8 cellular contexts compared by ENCODE assay signal in genomic region chr1:156491151-156491949, GRCh38. TPM values are rescaled to one million over a fixed set of nuclear protein-coding genes. Genes with fewer than 3 reads are reported as not detected.
DNase-seq lines count a peak whose midpoint lies in the region; ATAC-seq and TF ChIP-seq lines count a peak whose summit lies in the region.

No MANE protein-coding gene starts in this region.

- no TSS peak for BruUV-seq in Calu3 (replicated peaks; lab: Mats Ljungman, UMichigan)

- no peaks in the 10 kb centered on the region for H3K27me3 Mint-ChIP-seq in T-helper 1 cell treated with Interleukin-12 subunit alpha and Interleukin-12 subunit beta and Interleukin-4 antibody, amounts not matched to agents 30 μg/mL and 1 μg/mL, for 36 hours (ENCODE audit: low read depth)
- no peaks in the 10 kb centered on the region for H3K27me3 Mint-ChIP-seq in Calu3 (ENCODE audit: unreplicated experiment)

- no peaks in the 10 kb centered on the region for H3K9me3 ChIP-seq in RWPE2 (ENCODE audit: severe bottlenecking)
- H3K9me3 ChIP-seq in right cardiac atrium (ENCODE audit: control insufficient read depth, low read length) = no peaks in the 10 kb centered on the region
- H3K9me3 ChIP-seq in subcutaneous abdominal adipose tissue (ENCODE audit: control insufficient read depth in 5 of 5, low read length in 5 of 5) = no peaks in the 10 kb centered on the region

- H3K36me3 ChIP-seq in RWPE2 (ENCODE audit: low read depth) = peaks cover 4% of the 10 kb centered on the region; the same call in 1 of the 2 replicates
- peaks cover 0 to 5% (median 4%) of the 10 kb centered on the region in 5 donors for H3K36me3 ChIP-seq in subcutaneous abdominal adipose tissue (ENCODE audit: control insufficient read depth in 5 of 5, insufficient read depth in 5 of 5, low read length in 5 of 5)

- CTCF ChIA-PET in Calu3 (lab: Charles Lee) = interaction anchor here (0.7 to 1.6 kb wide), 2 partner anchors 11 to 34 kb away, joined by 3 read pairs; no protein-coding TSS in a partner anchor

- WGBS in right cardiac atrium = 60% methylated on average over 6 of the region's 6 CpGs

- H3K27ac ChIP-seq in RWPE2 (ENCODE audit: poor library complexity, severe bottlenecking) (peak overlapping the region; percentile 52), right cardiac atrium (ENCODE audit: low read length) (peak overlapping the region; percentile 96), subcutaneous abdominal adipose tissue (ENCODE audit: low read depth, low read length) (peak overlapping the region; percentile 72)

- H3K9me3 Mint-ChIP-seq in T-helper 1 cell treated with Interleukin-12 subunit alpha and Interleukin-12 subunit beta and Interleukin-4 antibody, amounts not matched to agents 30 μg/mL and 1 μg/mL, for 36 hours = no peaks in the 10 kb centered on the region
- peaks cover 2% of the 10 kb centered on the region for H3K9me3 Mint-ChIP-seq in Calu3 (ENCODE audit: low read depth, unreplicated experiment)

- ATAC-seq in RWPE2 (ENCODE audit: low read depth) (no peak), right cardiac atrium (no peak), GM21423 (IDR thresholded peaks at IDR 0.05; ENCODE audit: unreplicated experiment) (no peak)

- H3K36me3 Mint-ChIP-seq in T-helper 1 cell treated with Interleukin-12 subunit alpha and Interleukin-12 subunit beta and Interleukin-4 antibody, amounts not matched to agents 30 μg/mL and 1 μg/mL, for 36 hours (ENCODE audit: low read depth) = peaks cover 22% of the 10 kb centered on the region
- H3K36me3 Mint-ChIP-seq in Calu3 (ENCODE audit: insufficient read depth, unreplicated experiment) = peaks cover 24% of the 10 kb centered on the region

- no peaks in the 10 kb centered on the region for H3K27me3 ChIP-seq in RWPE2 (ENCODE audit: insufficient read depth, poor library complexity, severe bottlenecking)
- H3K27me3 ChIP-seq in right cardiac atrium (ENCODE audit: control insufficient read depth, insufficient read depth) = no peaks in the 10 kb centered on the region
- no peaks in the 10 kb centered on the region for H3K27me3 ChIP-seq in subcutaneous abdominal adipose tissue (ENCODE audit: control insufficient read depth in 5 of 5, insufficient read depth in 4 of 5, low read length in 5 of 5)

- no peak for TF ChIP-seq CTCF in RWPE2 (IDR thresholded peaks at IDR 0.05; ENCODE audit: poor library complexity, severe bottlenecking)
- TF ChIP-seq CTCF in Calu3 (IDR thresholded peaks at IDR 0.05; ENCODE audit: unreplicated experiment) = no peak

- no peak overlapping the region for H3K27ac Mint-ChIP-seq in T-helper 1 cell treated with Interleukin-12 subunit alpha and Interleukin-12 subunit beta and Interleukin-4 antibody, amounts not matched to agents 30 μg/mL and 1 μg/mL, for 36 hours
- H3K27ac Mint-ChIP-seq in Calu3 (ENCODE audit: unreplicated experiment) = no peak overlapping the region

- peak overlapping the region; percentile 63 for H3K4me3 Mint-ChIP-seq in T-helper 1 cell treated with Interleukin-12 subunit alpha and Interleukin-12 subunit beta and Interleukin-4 antibody, amounts not matched to agents 30 μg/mL and 1 μg/mL, for 36 hours
- H3K4me3 Mint-ChIP-seq in Calu3 (ENCODE audit: low read depth, unreplicated experiment) = no peak overlapping the region

- H3K4me1 Mint-ChIP-seq in T-helper 1 cell treated with Interleukin-12 subunit alpha and Interleukin-12 subunit beta and Interleukin-4 antibody, amounts not matched to agents 30 μg/mL and 1 μg/mL, for 36 hours (ENCODE audit: low read depth) = peaks cover 78% of the 10 kb centered on the region
- H3K4me1 Mint-ChIP-seq in Calu3 (ENCODE audit: low read depth, unreplicated experiment) = peaks cover 47% of the 10 kb centered on the region

- DNase-seq in T-helper 1 cell (no peak), RWPE2 (ENCODE audit: low spot score) (no peak), right cardiac atrium (peak in 2 of 3 donors; percentile 23 to 27), NCI-H187 (lab: John Stamatoyannopoulos, UW) (no peak), Calu3 (no peak)

- H3K4me3 ChIP-seq in RWPE2 (ENCODE audit: severe bottlenecking) = no peak overlapping the region
- no peak overlapping the region for H3K4me3 ChIP-seq in right cardiac atrium (ENCODE audit: low read length)
- H3K4me3 ChIP-seq in subcutaneous abdominal adipose tissue (ENCODE audit: low read depth in 1 of 5, low read length in 5 of 5) = peak overlapping the region; percentile 0 to 37 (median 27)

- H3K4me1 ChIP-seq in RWPE2 (ENCODE audit: insufficient read depth, poor library complexity, severe bottlenecking) (peaks cover 19% of the 10 kb centered on the region), right cardiac atrium (ENCODE audit: control insufficient read depth, insufficient read depth, low read length) (peaks cover 78% of the 10 kb centered on the region), subcutaneous abdominal adipose tissue (ENCODE audit: control insufficient read depth in 5 of 5, insufficient read depth in 5 of 5, low read length in 5 of 5) (peaks cover 50 to 85% (median 82%) of the 10 kb centered on the region in 5 donors)

- peak overlapping the region; percentile 14 to 57 (median 41) for H3K9ac ChIP-seq in subcutaneous abdominal adipose tissue (ENCODE audit: low read length in 5 of 5)

- intact Hi-C loops in right cardiac atrium (cut with DNase I) = no loop called here
- intact Hi-C loops in Calu3 (cut with micrococcal nuclease; ENCODE audit: unreplicated experiment) = no loop called here

RNA-seq across cellular contexts. Expression of gene MEF2D, which starts 9.2 kb away (rescaled TPM):
- total RNA-seq in right cardiac atrium (10 to 100 TPM; 81.5 to 99.2 (median 89.6) TPM), Calu3 (2022) (48.4 and 54.1 TPM in 2 replicates)
- polyA plus RNA-seq in right cardiac atrium = 53.0 TPM

Comparison
In these comparisons a context has a peak if more than half of its experiments do, and no peak if none do; other contexts are left out.
1. DNase-seq: peak in right cardiac atrium (2 of 3); none in T-helper 1 cell (0 of 5), RWPE2 (single experiment), NCI-H187 (0 of 2) and Calu3 (single experiment).
2. H3K4me3 ChIP-seq: peak in subcutaneous abdominal adipose tissue (5 of 5); none in RWPE2 (single experiment) and right cardiac atrium (single experiment).
3. Peak in every context shown above with its lines, with median percentiles within 50 percentile points of each other: H3K27ac ChIP-seq.